ENCODE assay signal across 23 cellular contexts in the genomic region with DNA sequence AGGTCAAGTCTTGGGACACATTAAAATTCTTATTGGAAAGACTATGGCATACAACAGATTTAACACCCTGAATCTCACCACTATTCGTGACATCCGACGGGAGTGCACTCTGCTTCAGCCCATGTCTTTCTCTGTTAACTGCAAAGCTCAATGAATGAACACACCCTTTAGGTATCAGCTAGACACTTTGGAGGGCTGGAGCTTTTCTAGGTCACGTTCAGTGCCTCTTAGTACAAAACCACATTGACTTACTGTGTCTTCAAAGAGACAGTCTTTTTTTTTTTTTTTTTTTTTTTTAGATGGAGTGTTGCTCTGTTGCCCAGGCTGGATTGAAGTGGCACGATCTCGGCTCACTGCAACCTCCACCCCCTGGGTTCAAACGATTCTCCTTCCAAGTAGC.
"Had no signal": no experiment of that assay in that cellular context is flagged by ENCODE, and none has a peak within 500 bp of the region (broad histone marks: within the 10 kb centered on the region; RNA-seq: fewer than 3 reads in every experiment).

No MANE protein-coding gene starts in this region.

- H3K4me3 ChIP-seq: coronary artery, dorsolateral prefrontal cortex, esophagus squamous epithelium, gastrocnemius medialis, heart right ventricle, left lung, lower lobe of right lung, mucosa of descending colon had no signal

- DNase-seq: dermis blood vessel endothelial cell; dorsolateral prefrontal cortex; effector CD8-positive, alpha-beta T cell; effector memory CD8-positive, alpha-beta T cell; endodermal cell; erythroblast; esophagus squamous epithelium; foreskin fibroblast; foreskin melanocyte; gastrocnemius medialis; glutamatergic neuron; head of caudate nucleus; heart right ventricle; hippocampal formation; left cardiac atrium; left lung; left ventricle myocardium superior; lower lobe of right lung; mesenchymal stem cell; mucosa of descending colon; naive B cell; naive thymus-derived CD8-positive, alpha-beta T cell had no signal
